In the genomic region with DNA sequence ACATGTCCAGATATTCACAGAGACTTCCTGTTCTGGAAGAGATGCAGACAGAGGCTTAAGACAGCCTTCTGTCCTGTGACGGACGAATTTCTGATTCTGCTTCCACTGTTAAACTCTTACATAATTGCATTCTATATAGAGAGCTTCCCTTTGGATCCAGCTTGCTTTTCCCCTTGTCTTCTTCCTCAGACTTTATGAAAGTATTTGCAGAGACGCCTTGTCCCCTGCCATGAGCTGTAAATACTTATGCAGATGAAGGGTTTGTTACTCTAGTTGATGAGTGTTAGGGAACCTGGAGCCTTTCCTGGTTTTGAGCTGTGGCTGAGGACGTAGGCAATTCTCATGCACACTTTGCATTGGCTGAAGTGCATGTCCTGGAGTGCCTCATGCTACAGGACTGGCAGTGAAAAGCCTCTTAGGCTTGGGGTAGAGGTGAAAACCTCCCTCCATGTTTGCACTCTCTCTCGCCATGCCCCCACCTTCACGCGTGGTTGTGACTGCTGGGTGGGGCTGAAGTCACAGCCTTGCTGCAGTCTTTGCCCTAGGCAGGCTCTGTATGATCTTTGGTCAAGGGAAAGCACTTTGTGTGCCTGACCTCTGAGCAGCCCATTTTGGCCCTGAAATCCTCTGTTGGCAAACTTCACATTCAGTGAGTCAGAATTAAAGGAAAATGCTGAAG, we compare ENCODE assay signal across 11 cellular contexts.
A peak's percentile ranks its signal among the peaks of the same experiment; 100 is the strongest.
DNase-seq lines count a peak whose midpoint lies in the region; ATAC-seq and TF ChIP-seq lines count a peak whose summit lies in the region.
"Had no signal": no experiment of that assay in that cellular context is flagged by ENCODE, and none has a peak within 500 bp of the region (broad histone marks: within the 10 kb centered on the region; RNA-seq: fewer than 3 reads in every experiment).

No MANE protein-coding gene starts in this region.

- H3K4me1 Mint-ChIP-seq in glutamatergic neuron (ENCODE audit: low read depth, unreplicated experiment), result peaks cover 14% of the 10 kb centered on the region
- H3K4me1 Mint-ChIP-seq: naive B cell had no signal

- no peaks in the 10 kb centered on the region for H3K9me3 Mint-ChIP-seq in glutamatergic neuron (ENCODE audit: unreplicated experiment)

- no peak overlapping the region for H3K27ac Mint-ChIP-seq in glutamatergic neuron (ENCODE audit: unreplicated experiment)
- H3K27ac Mint-ChIP-seq: naive B cell had no signal

- no peaks in the 10 kb centered on the region for H3K36me3 Mint-ChIP-seq in glutamatergic neuron (ENCODE audit: unreplicated experiment)
- H3K36me3 Mint-ChIP-seq: naive B cell had no signal

- H3K36me3 ChIP-seq in BLaER1 (no peaks in the 10 kb centered on the region), left ventricle myocardium inferior (no peaks in the 10 kb centered on the region), osteoblast (ENCODE audit: insufficient read depth, low read length) (no peaks in the 10 kb centered on the region), MM.1S (replicated peaks; ENCODE audit: insufficient read depth, low read length) (no peaks in the 10 kb centered on the region)

- H3K9me3 ChIP-seq in BLaER1, result no peaks in the 10 kb centered on the region
- no peaks in the 10 kb centered on the region for H3K9me3 ChIP-seq in left ventricle myocardium inferior (replicated peaks)
- no peaks in the 10 kb centered on the region for H3K9me3 ChIP-seq in osteoblast (ENCODE audit: low read depth, low read length)
- H3K9me3 ChIP-seq in MM.1S (replicated peaks; ENCODE audit: insufficient read depth, low read length), result no peaks in the 10 kb centered on the region

- H3K27me3 Mint-ChIP-seq in glutamatergic neuron (ENCODE audit: unreplicated experiment), result peaks cover 2% of the 10 kb centered on the region
- H3K27me3 Mint-ChIP-seq: naive B cell had no signal

- intact Hi-C loops in left ventricle myocardium inferior (cut with micrococcal nuclease), result no loop called here

- H3K4me3 ChIP-seq in BLaER1 (no peak overlapping the region), astrocyte of the cerebellum (ENCODE audit: low read depth, low read length) (no peak overlapping the region), left ventricle myocardium inferior (peak overlapping the region; percentile 39), osteoblast (ENCODE audit: insufficient read depth, low read length) (peak overlapping the region; percentile 31), MM.1S (ENCODE audit: low read length) (no peak overlapping the region)

- no peak overlapping the region for H3K27ac ChIP-seq in BLaER1
- H3K27ac ChIP-seq in left ventricle myocardium inferior (replicated peaks), result peak overlapping the region; percentile 92
- H3K27ac ChIP-seq in osteoblast (ENCODE audit: low read depth, low read length), result peak overlapping the region; percentile 26
- no peak overlapping the region for H3K27ac ChIP-seq in MM.1S (ENCODE audit: low read length)
- H3K27ac ChIP-seq: KMS-11 had no signal

- H3K4me3 Mint-ChIP-seq in glutamatergic neuron (ENCODE audit: unreplicated experiment), result no peak overlapping the region
- H3K4me3 Mint-ChIP-seq: naive B cell had no signal

- no peak overlapping the region for H2AFZ ChIP-seq in osteoblast (ENCODE audit: low read length)
- no peak overlapping the region for H2AFZ ChIP-seq in MM.1S (ENCODE audit: low read length)

- H3K4me1 ChIP-seq in BLaER1 (peaks cover 18% of the 10 kb centered on the region), left ventricle myocardium inferior (peaks cover 76% of the 10 kb centered on the region), osteoblast (ENCODE audit: insufficient read depth, low read length) (peaks cover 21% of the 10 kb centered on the region), MM.1S (ENCODE audit: low read length) (no peaks in the 10 kb centered on the region)

- H3K79me2 ChIP-seq in osteoblast (ENCODE audit: insufficient read depth, low read length), result peaks cover 24% of the 10 kb centered on the region
- H3K79me2 ChIP-seq in MM.1S (ENCODE audit: low read length), result peaks cover 6% of the 10 kb centered on the region; the same call in 1 of the 2 replicates

- in situ Hi-C loops in astrocyte of the cerebellum (cut with HindIII; ENCODE audit: low sequenced_read_pairs), result no loop called here

- H3K27me3 ChIP-seq in BLaER1 (no peaks in the 10 kb centered on the region), left ventricle myocardium inferior (ENCODE audit: low read depth) (no peaks in the 10 kb centered on the region), osteoblast (ENCODE audit: insufficient read depth, low read length) (no peaks in the 10 kb centered on the region), MM.1S (replicated peaks; ENCODE audit: insufficient read depth, low read length) (no peaks in the 10 kb centered on the region)

- H3K9ac ChIP-seq in BLaER1 (no peak overlapping the region), MM.1S (ENCODE audit: low read length) (no peak overlapping the region)
- H3K9ac ChIP-seq: KMS-11 had no signal

- no peaks in the 10 kb centered on the region for H4K20me1 ChIP-seq in BLaER1
- no peaks in the 10 kb centered on the region for H4K20me1 ChIP-seq in osteoblast (ENCODE audit: insufficient read depth, low read length)
- no peaks in the 10 kb centered on the region for H4K20me1 ChIP-seq in MM.1S (ENCODE audit: insufficient read depth, low read length)

- no peaks in the 10 kb centered on the region for H3K9me2 ChIP-seq in MM.1S (replicated peaks; ENCODE audit: insufficient read depth, low read length)

- DNase-seq in astrocyte of the cerebellum (ENCODE audit: low read depth) (peak; percentile 36), left ventricle myocardium inferior (peak; percentile 71), osteoblast (ENCODE audit: insufficient read length, low spot score, missing footprints) (no peak), glutamatergic neuron (no peak), MM.1S (no peak)
- DNase-seq: activated CD4-positive, alpha-beta T cell treated with anti-CD3 and anti-CD28 coated beads, Interleukin-2, amount 50 U/mL, for 48 hours; naive B cell had no signal

- ATAC-seq in GM18867 (IDR thresholded peaks at IDR 0.05; ENCODE audit: unreplicated experiment), result no peak
- ATAC-seq in GM19395 (IDR thresholded peaks at IDR 0.05; ENCODE audit: unreplicated experiment), result no peak

- peak overlapping the region; percentile 53; the same call in 1 of the 2 replicates for H3K4me2 ChIP-seq in BLaER1
- H3K4me2 ChIP-seq in osteoblast (ENCODE audit: insufficient read depth, low read length), result peak overlapping the region; percentile 69
- H3K4me2 ChIP-seq in MM.1S (ENCODE audit: low read depth, low read length), result no peak overlapping the region
- H3K4me2 ChIP-seq: KMS-11 had no signal

- no peak for TF ChIP-seq CTCF in astrocyte of the cerebellum (IDR thresholded peaks at IDR 0.05; ENCODE audit: low read depth, low read length, missing control alignments)
- TF ChIP-seq CTCF in left ventricle myocardium inferior (IDR thresholded peaks at IDR 0.05; ENCODE audit: borderline replicate concordance), result no peak
- no peak for TF ChIP-seq CTCF in osteoblast (IDR thresholded peaks at IDR 0.05; ENCODE audit: extremely low read depth, low read depth, low read length)
- no peak for TF ChIP-seq CTCF in glutamatergic neuron (IDR thresholded peaks at IDR 0.05; ENCODE audit: partially characterized antibody, unreplicated experiment)
- no peak for TF ChIP-seq CTCF in MM.1S (IDR thresholded peaks at IDR 0.05; ENCODE audit: low read length)

- H3F3A ChIP-seq in MM.1S (ENCODE audit: insufficient read depth, low read length), result no peaks in the 10 kb centered on the region

Comparison
In these comparisons a context has a peak if more than half of its experiments do, and no peak if none do; other contexts are left out.
1. H3K27ac ChIP-seq: peak in left ventricle myocardium inferior (single experiment) and osteoblast (single experiment); none in BLaER1 (single experiment) and MM.1S (single experiment).
2. H3K4me3 ChIP-seq: peak in left ventricle myocardium inferior (single experiment) and osteoblast (single experiment); none in BLaER1 (single experiment), astrocyte of the cerebellum (single experiment) and MM.1S (single experiment).
3. DNase-seq: peak in astrocyte of the cerebellum (single experiment) and left ventricle myocardium inferior (single experiment); none in osteoblast (single experiment), glutamatergic neuron (single experiment) and MM.1S (single experiment).